In genomic region chrX:30888526-30889146, GRCh38 we compare ENCODE assay signal across 8 cellular contexts. TPM values are rescaled to one million over a fixed set of nuclear protein-coding genes. Genes with fewer than 3 reads are reported as not detected.
DNase-seq lines count a peak whose midpoint lies in the region; ATAC-seq and TF ChIP-seq lines count a peak whose summit lies in the region.

No MANE protein-coding gene starts in this region.

- H3K36me3 Mint-ChIP-seq in activated B cell treated with CpG ODN at 0.5 μM for 24 hours (ENCODE audit: low read depth): peaks cover 4% of the 10 kb centered on the region
- H3K36me3 Mint-ChIP-seq in endodermal cell (ENCODE audit: low read depth): no peaks in the 10 kb centered on the region
- H3K36me3 Mint-ChIP-seq in naive B cell: no peaks in the 10 kb centered on the region

- no peaks in the 10 kb centered on the region for H3K27me3 ChIP-seq in endodermal cell (ENCODE audit: control insufficient read depth, insufficient read depth, low read length, poor library complexity, severe bottlenecking)
- no peaks in the 10 kb centered on the region for H3K27me3 ChIP-seq in transverse colon

- peak overlapping the region; percentile 55 for H3K9ac ChIP-seq in endodermal cell (ENCODE audit: extremely low read depth, low read length, poor library complexity, severe bottlenecking)

- TF ChIP-seq CTCF in activated B cell treated with CpG ODN at 0.5 μM for 24 hours (IDR thresholded peaks at IDR 0.05) (no peak), endodermal cell (conservative IDR thresholded peaks at IDR 0.05) (no peak), transverse colon (IDR thresholded peaks at IDR 0.05) (no peak)

- H3K4me1 ChIP-seq in endodermal cell (ENCODE audit: control insufficient read depth, insufficient read depth, low read length): no peaks in the 10 kb centered on the region
- H3K4me1 ChIP-seq in transverse colon: peaks cover 0 to 13% (median 5%) of the 10 kb centered on the region in 4 donors

- peak overlapping the region; percentile 50 for H3K27ac Mint-ChIP-seq in activated B cell treated with CpG ODN at 0.5 μM for 24 hours
- H3K27ac Mint-ChIP-seq in endodermal cell: no peak overlapping the region
- H3K27ac Mint-ChIP-seq in naive B cell: peak overlapping the region in 5 of 6 donors; percentile 25 to 89 (median 84)

- no peaks in the 10 kb centered on the region for H3K36me3 ChIP-seq in endodermal cell (ENCODE audit: control insufficient read depth, insufficient read depth, low read length)
- H3K36me3 ChIP-seq in transverse colon: no peaks in the 10 kb centered on the region

- intact Hi-C loops in activated B cell treated with CpG ODN at 0.5 μM for 24 hours (cut with micrococcal nuclease) (loop anchor here (1.0 to 2.0 kb wide), 4 partner anchors 66 to 312 kb away; partner anchors contain the start of genes GK and TASL), transverse colon (cut with DNase I; ENCODE audit: low total_unique reads) (no loop called here)

- CTCF ChIA-PET in activated B cell treated with CpG ODN at 0.5 μM for 24 hours (lab: Charles Lee): no interaction called here

- H3K4me3 Mint-ChIP-seq in activated B cell treated with CpG ODN at 0.5 μM for 24 hours (peak overlapping the region; percentile 91), endodermal cell (peak overlapping the region; percentile 78), naive B cell (peak overlapping the region; percentile 80 to 95 (median 88))

- TF ChIP-seq EP300 in transverse colon (IDR thresholded peaks at IDR 0.05; ENCODE audit: low read depth): no peak

- in situ Hi-C loops in transverse colon (cut with MboI; ENCODE audit: low pct_ligation_motif_present in 1 of 4, low pct_unique_long_range_greater_than_20kb in 1 of 4, low sequenced_read_pairs in 3 of 4): no loop called here

- H3K27me3 Mint-ChIP-seq in activated B cell treated with CpG ODN at 0.5 μM for 24 hours: no peaks in the 10 kb centered on the region
- H3K27me3 Mint-ChIP-seq in endodermal cell (ENCODE audit: insufficient read depth): no peaks in the 10 kb centered on the region
- no peaks in the 10 kb centered on the region for H3K27me3 Mint-ChIP-seq in naive B cell

- H3K4me3 ChIP-seq in endodermal cell (ENCODE audit: low read length) (peak overlapping the region; percentile 83), transverse colon (peak overlapping the region; percentile 70 to 96 (median 80))

- DNase-seq in CD1c-positive myeloid dendritic cell (ENCODE audit: extremely low spot score) (peak; percentile 1), activated B cell treated with CpG ODN at 0.5 μM for 24 hours (no peak), endodermal cell (peak; percentile 60), naive B cell (no peak), transverse colon (peak; percentile 14), COR-L47 (lab: John Stamatoyannopoulos, UW) (no peak)

- H3K27ac ChIP-seq in endodermal cell (ENCODE audit: low read depth, low read length) (no peak overlapping the region), transverse colon (peak overlapping the region; percentile 90 to 92 (median 90))

- H3K9me3 Mint-ChIP-seq in activated B cell treated with CpG ODN at 0.5 μM for 24 hours: no peaks in the 10 kb centered on the region
- peaks cover 10% of the 10 kb centered on the region for H3K9me3 Mint-ChIP-seq in endodermal cell
- peaks cover 0 to 4% (median 0%) of the 10 kb centered on the region in 7 donors for H3K9me3 Mint-ChIP-seq in naive B cell

- ATAC-seq in GM19351 (IDR thresholded peaks at IDR 0.05; ENCODE audit: unreplicated experiment) (peak; percentile 31), HG03432 (IDR thresholded peaks at IDR 0.05; ENCODE audit: unreplicated experiment) (peak; percentile 33), activated B cell treated with CpG ODN at 0.5 μM for 24 hours (ENCODE audit: low read depth) (peak; percentile 11), naive B cell (ENCODE audit: low read depth in 2 of 2) (peak; percentile 17 to 20)

- H3K9me3 ChIP-seq in endodermal cell (ENCODE audit: control insufficient read depth, low read length) (no peaks in the 10 kb centered on the region), transverse colon (no peaks in the 10 kb centered on the region)

- peaks cover 25% of the 10 kb centered on the region for H3K4me1 Mint-ChIP-seq in activated B cell treated with CpG ODN at 0.5 μM for 24 hours
- H3K4me1 Mint-ChIP-seq in endodermal cell: peaks cover 16% of the 10 kb centered on the region
- peaks cover 11 to 18% (median 12%) of the 10 kb centered on the region in 3 donors for H3K4me1 Mint-ChIP-seq in naive B cell

- WGBS in endodermal cell (ENCODE audit: insufficient coverage in 1 of 2, insufficient read length in 1 of 2), 2 experiments: 0% methylated on average over 1 to 44 of the region's 45 CpGs
- WGBS in transverse colon (ENCODE audit: low coverage in 1 of 2), 2 donors: 0 to 46% methylated on average over 1 to 43 of the region's 45 CpGs

- no peak for TF ChIP-seq POLR2A in transverse colon (IDR thresholded peaks at IDR 0.05)

- POLR2A ChIA-PET in activated B cell treated with CpG ODN at 0.5 μM for 24 hours (lab: Charles Lee): interaction anchor here (0.6 to 1.5 kb wide), 4 partner anchors 231 to 312 kb away, joined by 3 to 8 read pairs (median 3); partner anchors contain the start of gene GK

RNA-seq across cellular contexts. Expression of gene TAB3, which starts 0.4 kb away (rescaled TPM):
- total RNA-seq in activated B cell treated with CpG ODN at 0.5 μM for 24 hours: 21.7 and 23.9 TPM in 2 replicates
- total RNA-seq in endodermal cell: 10 to 100 TPM; 19.8 to 23.2 TPM
- 23.3 TPM for polyA plus RNA-seq in endodermal cell (2013, experiment 1 of 2)
- 18.3 TPM for polyA plus RNA-seq in endodermal cell (2013, experiment 2 of 2)
- polyA plus RNA-seq in naive B cell (ENCODE audit: low read depth in 6 of 6): 10 to 100 TPM in 1 of 6 donors, 1 to 10 TPM in 5; 3.6 to 10.2 (median 7.9) TPM
- total RNA-seq in transverse colon: 10 to 100 TPM; 10.3 to 34.0 (median 30.6) TPM

Comparison
In these comparisons a context has a peak if more than half of its experiments do, and no peak if none do; other contexts are left out.
1. DNase-seq: peak in CD1c-positive myeloid dendritic cell (single experiment), endodermal cell (single experiment) and transverse colon (single experiment); none in activated B cell treated with CpG ODN at 0.5 μM for 24 hours (single experiment), naive B cell (single experiment) and COR-L47 (single experiment).
2. Peak in every context shown above with its lines, with median percentiles within 50 percentile points of each other: ATAC-seq and H3K4me3 Mint-ChIP-seq.